26 cellular contexts compared by ENCODE assay signal in the genomic region with DNA sequence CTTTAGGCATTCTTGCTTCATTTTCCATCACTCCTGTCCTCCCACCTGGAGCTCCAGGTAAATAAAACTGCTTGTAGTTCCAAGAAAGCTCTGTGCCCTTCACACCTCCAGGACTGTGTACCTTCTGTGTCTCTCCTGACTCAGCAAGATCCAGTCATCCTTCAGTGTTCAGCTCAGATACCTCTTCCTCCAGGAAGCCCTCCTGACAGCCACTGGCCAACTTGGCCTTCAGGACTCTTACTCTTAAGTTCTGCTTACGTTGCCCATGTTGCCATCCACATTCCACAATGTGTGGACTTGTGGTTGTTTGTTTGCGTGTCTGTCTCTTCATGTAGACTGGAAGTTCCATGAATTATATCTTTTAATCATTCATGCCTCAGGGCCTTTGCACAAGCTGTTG. TPM values are rescaled to one million over a fixed set of nuclear protein-coding genes. Genes with fewer than 3 reads are reported as not detected.
"Had no signal": no experiment of that assay in that cellular context is flagged by ENCODE, and none has a peak within 500 bp of the region (broad histone marks: within the 10 kb centered on the region; RNA-seq: fewer than 3 reads in every experiment).

No MANE protein-coding gene starts in this region.

- H3K9me3 ChIP-seq: colonic mucosa, esophagus squamous epithelium, gastrocnemius medialis, heart right ventricle, left lung, lower lobe of right lung, mucosa of descending colon had no signal

- H3K4me3 Mint-ChIP-seq: mesothelial cell of epicardium had no signal

- H3K27ac Mint-ChIP-seq: mesothelial cell of epicardium, naive B cell had no signal

- H3K36me3 Mint-ChIP-seq: mesothelial cell of epicardium, naive B cell had no signal

- H3K4me3 ChIP-seq: colonic mucosa, esophagus squamous epithelium, gastrocnemius medialis, heart right ventricle, left lung, lower lobe of right lung, mucosa of descending colon had no signal

- H3K9me3 Mint-ChIP-seq: mesothelial cell of epicardium had no signal

- H3K27me3 ChIP-seq: colonic mucosa, dorsolateral prefrontal cortex, gastrocnemius medialis had no signal

- H3K4me1 ChIP-seq: colonic mucosa, esophagus squamous epithelium, gastrocnemius medialis, heart right ventricle, left lung, lower lobe of right lung had no signal

- H3K27ac ChIP-seq: colonic mucosa, esophagus squamous epithelium, gastrocnemius medialis, heart right ventricle, left lung, lower lobe of right lung had no signal

- H3K36me3 ChIP-seq: colonic mucosa, esophagus squamous epithelium, gastrocnemius medialis, heart right ventricle, left lung, lower lobe of right lung had no signal

- FAIRE-seq: endothelial cell of umbilical vein, islet of Langerhans, keratinocyte had no signal

- DNase-seq: colonic mucosa; cortex of kidney; dermis blood vessel endothelial cell; dorsolateral prefrontal cortex; effector CD4-positive, alpha-beta T cell; effector memory CD4-positive, alpha-beta T cell; esophagus squamous epithelium; foreskin fibroblast; foreskin melanocyte; gastrocnemius medialis; glutamatergic neuron; heart right ventricle; left cardiac atrium; left lung; left ventricle myocardium superior; lower lobe of right lung; mesenchymal stem cell; mucosa of descending colon; naive B cell had no signal

- ATAC-seq: gastrocnemius medialis, heart right ventricle, left cardiac atrium, left ventricle myocardium superior, mucosa of descending colon had no signal

- H3K4me1 Mint-ChIP-seq: mesothelial cell of epicardium, naive B cell had no signal

RNA-seq across cellular contexts. Expression of a gene that starts 48.0 kb away (rescaled TPM):
- total RNA-seq: dermis blood vessel endothelial cell, endothelial cell of umbilical vein, esophagus squamous epithelium, gastrocnemius medialis, left cardiac atrium, left lung, lower lobe of right lung, lung microvascular endothelial cell, mesenteric fat pad, myocyte had no signal
- polyA plus RNA-seq: endothelial cell of umbilical vein, keratinocyte had no signal
